Comparison of ENCODE assay signal across 9 cellular contexts in genomic region chr6:132132911-132133639, GRCh38.
DNase-seq lines count a peak whose midpoint lies in the region; ATAC-seq and TF ChIP-seq lines count a peak whose summit lies in the region.
"Had no signal": no experiment of that assay in that cellular context is flagged by ENCODE, and none has a peak within 500 bp of the region (broad histone marks: within the 10 kb centered on the region; RNA-seq: fewer than 3 reads in every experiment).

No MANE protein-coding gene starts in this region.

- no peaks in the 10 kb centered on the region for H3K27me3 ChIP-seq in GM23248 (replicated peaks; ENCODE audit: insufficient read depth)

- no peaks in the 10 kb centered on the region for H3K9me2 ChIP-seq in GM23248 (ENCODE audit: insufficient read depth)

- in situ Hi-C loops in GM23248 (cut with MboI): loop anchor here (25.0 kb wide), 1 partner anchor 171 kb away; the partner anchor contains the start of gene CCN2

- DNase-seq in GM23248 (peak; percentile 88), glomerular visceral epithelial cell (ENCODE audit: extremely low spot score) (peak; percentile 35), skeletal muscle cell (ENCODE audit: low read depth) (peak; percentile 41), NCI-H446 treated with DMSO at 0.1 percent for 48 hours (lab: John Stamatoyannopoulos, UW) (no peak), mucosa of descending colon (no peak), GM19240 (ENCODE audit: insufficient read length, low spot score) (no peak), DMS53 (lab: John Stamatoyannopoulos, UW) (no peak)
- DNase-seq: activated T-cell treated with anti-CD3 and anti-CD28 coated beads, Interleukin-2, amount 50 U/mL, for 72 hours had no signal

- peaks cover 38% of the 10 kb centered on the region for H3F3A ChIP-seq in GM23248 (ENCODE audit: insufficient read depth)

- no peak for ATAC-seq in mucosa of descending colon
- ATAC-seq: activated T-cell treated with anti-CD3 and anti-CD28 coated beads, Interleukin-2, amount 50 U/mL, for 72 hours had no signal

- no peaks in the 10 kb centered on the region for H4K20me1 ChIP-seq in GM23248 (ENCODE audit: insufficient read depth)

- 13 to 23% methylated on average over 3 of the region's 3 CpGs for WGBS in GM23248 (ENCODE audit: low coverage in 1 of 2, low lambda C conversion rate in 2 of 2, missing lambda C conversion rate in 2 of 2), 2 experiments

- H3K79me2 ChIP-seq in GM23248 (ENCODE audit: insufficient read depth): no peaks in the 10 kb centered on the region

- H3K4me3 ChIP-seq in GM23248 (peak overlapping the region; percentile 20; the same call in 1 of the 2 replicates), skeletal muscle cell (ENCODE audit: low read depth, low read length) (no peak overlapping the region), mucosa of descending colon (no peak overlapping the region)

- H3K4me2 ChIP-seq in GM23248 (ENCODE audit: unreplicated experiment): peak overlapping the region; percentile 74

- H3K9me3 ChIP-seq in GM23248 (ENCODE audit: low read depth) (no peaks in the 10 kb centered on the region), mucosa of descending colon (no peaks in the 10 kb centered on the region)

- no peak overlapping the region; the same call in 1 of the 2 replicates for H2AFZ ChIP-seq in GM23248

- peak overlapping the region; percentile 78 for H3K9ac ChIP-seq in GM23248

- H3K36me3 ChIP-seq in GM23248 (ENCODE audit: low read depth): no peaks in the 10 kb centered on the region
- H3K36me3 ChIP-seq in mucosa of descending colon (ENCODE audit: low read depth): no peaks in the 10 kb centered on the region

- H3K27ac ChIP-seq in GM23248: peak overlapping the region; percentile 99
- peak overlapping the region; percentile 60 for H3K27ac ChIP-seq in angular gyrus (ENCODE audit: low read depth, low read length)

- TF ChIP-seq CTCF in mucosa of descending colon (IDR thresholded peaks at IDR 0.05): no peak

- H3K4me1 ChIP-seq in GM23248 (ENCODE audit: insufficient read depth) (peaks cover 63% of the 10 kb centered on the region), mucosa of descending colon (ENCODE audit: low read depth) (no peaks in the 10 kb centered on the region)

- intact Hi-C loops in mucosa of descending colon (cut with DNase I, micrococcal nuclease): no loop called here

Comparison
In these comparisons a context has a peak if more than half of its experiments do, and no peak if none do; other contexts are left out.
1. DNase-seq: peak in GM23248 (single experiment), glomerular visceral epithelial cell (single experiment) and skeletal muscle cell (single experiment); none in NCI-H446 treated with DMSO at 0.1 percent for 48 hours (single experiment), mucosa of descending colon (0 of 3), GM19240 (single experiment) and DMS53 (single experiment).